ENCODE assay signal across 11 cellular contexts in genomic region chr3:4780545-4780957, GRCh38.
"Had no signal": no experiment of that assay in that cellular context is flagged by ENCODE, and none has a peak within 500 bp of the region (broad histone marks: within the 10 kb centered on the region; RNA-seq: fewer than 3 reads in every experiment).

No MANE protein-coding gene starts in this region.

- H3K27me3 ChIP-seq: neutrophil, tibial nerve had no signal

- H3K4me3 Mint-ChIP-seq: dendritic cell treated with granulocyte-macrophage colony-stimulating factor and Interleukin-4, amounts not matched to agents 40 ng/mL and 50 ng/mL, for 4 days had no signal

- DNase-seq: activated CD4-positive, alpha-beta T cell treated with anti-CD3 and anti-CD28 coated beads, Interleukin-2, amount 50 U/mL, for 4 hours; activated CD4-positive, CD25-positive, alpha-beta regulatory T cell treated with anti-CD3 and anti-CD28 coated beads, Interleukin-2, amount 50 U/mL, for 72 hours; activated naive CD4-positive, alpha-beta T cell treated with Interleukin-2 at 50 U/mL for 16 hours; caudate nucleus; glutamatergic neuron; posterior cingulate gyrus; SK-N-SH had no signal

- H3K9me2 ChIP-seq: SK-N-SH had no signal

- H3K27ac Mint-ChIP-seq: dendritic cell treated with granulocyte-macrophage colony-stimulating factor and Interleukin-4, amounts not matched to agents 40 ng/mL and 50 ng/mL, for 4 days had no signal

- H3K27ac ChIP-seq: neutrophil, tibial nerve had no signal

- H3K9me3 Mint-ChIP-seq: dendritic cell treated with granulocyte-macrophage colony-stimulating factor and Interleukin-4, amounts not matched to agents 40 ng/mL and 50 ng/mL, for 4 days had no signal

- H3K27me3 Mint-ChIP-seq: dendritic cell treated with granulocyte-macrophage colony-stimulating factor and Interleukin-4, amounts not matched to agents 40 ng/mL and 50 ng/mL, for 4 days had no signal

- H3K9me3 ChIP-seq: neutrophil, SK-N-SH, tibial nerve had no signal

- H3K9ac ChIP-seq: SK-N-SH had no signal

- H3K36me3 ChIP-seq: neutrophil had no signal

- H3K4me3 ChIP-seq: smooth muscle cell, tibial nerve had no signal

- H3K4me2 ChIP-seq: SK-N-SH, smooth muscle cell had no signal
